In genomic region chr10:110965216-110965615, GRCh38 we compare ENCODE assay signal across 21 cellular contexts. TPM values are rescaled to one million over a fixed set of nuclear protein-coding genes. Genes with fewer than 3 reads are reported as not detected.
DNase-seq lines count a peak whose midpoint lies in the region; ATAC-seq and TF ChIP-seq lines count a peak whose summit lies in the region.
"Had no signal": no experiment of that assay in that cellular context is flagged by ENCODE, and none has a peak within 500 bp of the region (broad histone marks: within the 10 kb centered on the region; RNA-seq: fewer than 3 reads in every experiment).

No MANE protein-coding gene starts in this region.

- ATAC-seq in GM21825 (IDR thresholded peaks at IDR 0.05; ENCODE audit: unreplicated experiment), result no peak
- ATAC-seq: A549 had no signal

- peaks cover 13% of the 10 kb centered on the region for H3K36me3 Mint-ChIP-seq in activated CD4-positive, alpha-beta T cell treated with anti-CD3 and anti-CD28 coated beads, Interleukin-2, amount 10 ng/mL, durations not matched to agents 7 days and 5 days (ENCODE audit: low read depth)

- H3K4me3 ChIP-seq in HEK293 (ENCODE audit: low read depth, low read length) (no peak overlapping the region), vagina (no peak overlapping the region)
- H3K4me3 ChIP-seq: A549; BLaER1 treated with 17β-estradiol and CSF1 and Interleukin-3, amounts not matched to agents 10 nM and 100 nM had no signal

- H3K9me3 Mint-ChIP-seq in activated CD4-positive, alpha-beta T cell treated with anti-CD3 and anti-CD28 coated beads, Interleukin-2, amount 10 ng/mL, durations not matched to agents 7 days and 5 days, result no peaks in the 10 kb centered on the region
- H3K9me3 Mint-ChIP-seq: CD4-positive, alpha-beta memory T cell; CD8-positive, alpha-beta memory T cell had no signal

- DNase-seq in activated CD4-positive, alpha-beta T cell treated with anti-CD3 and anti-CD28 coated beads, Interleukin-2, amount 10 ng/mL, durations not matched to agents 7 days and 5 days, result no peak
- DNase-seq in activated CD4-positive, alpha-beta T cell treated with anti-CD3 and anti-CD28 coated beads for 48 hours, result no peak
- no peak for DNase-seq in vagina (ENCODE audit: extremely low spot score in 2 of 2)
- DNase-seq: AML-193; CD4-positive, alpha-beta memory T cell; CD8-positive, alpha-beta memory T cell; COR-L47; DMS 273 treated with DMSO at 0.1 percent for 48 hours; DMS153; DMS53; DMS79; DND-41; EL; GF-D8 had no signal

- CTCF ChIA-PET in activated CD4-positive, alpha-beta T cell treated with anti-CD3 and anti-CD28 coated beads, Interleukin-2, amount 10 ng/mL, durations not matched to agents 7 days and 5 days (lab: Charles Lee), result interaction anchor here (1.2 kb wide), 1 partner anchor 21 kb away, joined by 3 read pairs; no protein-coding TSS in a partner anchor
- CTCF ChIA-PET in HEK293 (lab: Yijun Ruan, JAX), result no interaction called here

- H3K27ac ChIP-seq in HEK293 (ENCODE audit: extremely low read depth, low read depth, low read length), result no peak overlapping the region
- no peak overlapping the region for H3K27ac ChIP-seq in vagina
- H3K27ac ChIP-seq: 22Rv1; A549; BLaER1 treated with 17β-estradiol and CSF1 and Interleukin-3, amounts not matched to agents 10 nM and 100 nM; C4-2B had no signal

- no peaks in the 10 kb centered on the region for H3K27me3 Mint-ChIP-seq in activated CD4-positive, alpha-beta T cell treated with anti-CD3 and anti-CD28 coated beads, Interleukin-2, amount 10 ng/mL, durations not matched to agents 7 days and 5 days
- H3K27me3 Mint-ChIP-seq: B cell; CD4-positive, alpha-beta memory T cell; CD8-positive, alpha-beta memory T cell had no signal

- H3K36me3 ChIP-seq in HEK293 (ENCODE audit: control insufficient read depth in 2 of 2, insufficient read depth in 1 of 2, low read length in 2 of 2) (no peaks in the 10 kb centered on the region; a peak in 1 of 3 replicates), vagina (no peaks in the 10 kb centered on the region)

- no peaks in the 10 kb centered on the region for H3K27me3 ChIP-seq in vagina
- H3K27me3 ChIP-seq: BLaER1 treated with 17β-estradiol and CSF1 and Interleukin-3, amounts not matched to agents 10 nM and 100 nM had no signal

- no peak for TF ChIP-seq POLR2A in vagina (IDR thresholded peaks at IDR 0.05)

- no peaks in the 10 kb centered on the region for H3K9me3 ChIP-seq in HEK293 (ENCODE audit: control insufficient read depth, insufficient read depth, low read depth, low read length)
- H3K9me3 ChIP-seq in vagina, result no peaks in the 10 kb centered on the region
- H3K9me3 ChIP-seq: A549 had no signal

- H3K4me1 Mint-ChIP-seq in activated CD4-positive, alpha-beta T cell treated with anti-CD3 and anti-CD28 coated beads, Interleukin-2, amount 10 ng/mL, durations not matched to agents 7 days and 5 days, result peaks cover 4% of the 10 kb centered on the region

- POLR2A ChIA-PET in activated CD4-positive, alpha-beta T cell treated with anti-CD3 and anti-CD28 coated beads, Interleukin-2, amount 10 ng/mL, durations not matched to agents 7 days and 5 days (lab: Charles Lee), result no interaction called here
- POLR2A ChIA-PET in HEK293 (lab: Yijun Ruan, JAX), result no interaction called here

- intact Hi-C loops in vagina (cut with DNase I), result no loop called here

- peaks cover 7% of the 10 kb centered on the region; the same call in 1 of the 2 replicates for H3K4me1 ChIP-seq in HEK293 (ENCODE audit: control insufficient read depth, insufficient read depth, low read length)
- peaks cover 29% of the 10 kb centered on the region for H3K4me1 ChIP-seq in vagina
- H3K4me1 ChIP-seq: A549 had no signal

- H3K27ac Mint-ChIP-seq in activated CD4-positive, alpha-beta T cell treated with anti-CD3 and anti-CD28 coated beads, Interleukin-2, amount 10 ng/mL, durations not matched to agents 7 days and 5 days, result peak overlapping the region; percentile 19
- H3K27ac Mint-ChIP-seq: B cell; CD4-positive, alpha-beta memory T cell had no signal

- no peak for TF ChIP-seq CTCF in HEK293 (tag by site-specific recombination; IDR thresholded peaks at IDR 0.05)
- no peak for TF ChIP-seq CTCF in vagina (IDR thresholded peaks at IDR 0.05)

- H3K4me3 Mint-ChIP-seq in activated CD4-positive, alpha-beta T cell treated with anti-CD3 and anti-CD28 coated beads, Interleukin-2, amount 10 ng/mL, durations not matched to agents 7 days and 5 days, result no peak overlapping the region
- H3K4me3 Mint-ChIP-seq: B cell had no signal

TF ChIP-seq in HEK293, 187 proteins besides CTCF, POLR2A, EP300 and RAD21:
- TF ChIP-seq PRDM1 (tag by site-specific recombination; IDR thresholded peaks at IDR 0.05) (peak; percentile 57), ZNF518A (tag by site-specific recombination; conservative IDR thresholded peaks at IDR 0.05; ENCODE audit: low read depth) (no peak), PRDM6 (tag by site-specific recombination; IDR thresholded peaks at IDR 0.05) (peak; percentile 61)

RNA-seq across cellular contexts. Expression of gene SHOC2, which starts 45.8 kb away (rescaled TPM):
- 10 to 100 TPM; 43.0 to 47.8 TPM for total RNA-seq in activated CD4-positive, alpha-beta T cell treated with anti-CD3 and anti-CD28 coated beads, Interleukin-2, amount 10 ng/mL, durations not matched to agents 7 days and 5 days
- 40.0 TPM for total RNA-seq in vagina

RNA-seq across cellular contexts. Expression of gene BBIP1, which starts 46.2 kb away (rescaled TPM):
- 10 to 100 TPM; 19.1 to 24.2 TPM for total RNA-seq in activated CD4-positive, alpha-beta T cell treated with anti-CD3 and anti-CD28 coated beads, Interleukin-2, amount 10 ng/mL, durations not matched to agents 7 days and 5 days
- 15.2 TPM for total RNA-seq in vagina
